In the genomic region with DNA sequence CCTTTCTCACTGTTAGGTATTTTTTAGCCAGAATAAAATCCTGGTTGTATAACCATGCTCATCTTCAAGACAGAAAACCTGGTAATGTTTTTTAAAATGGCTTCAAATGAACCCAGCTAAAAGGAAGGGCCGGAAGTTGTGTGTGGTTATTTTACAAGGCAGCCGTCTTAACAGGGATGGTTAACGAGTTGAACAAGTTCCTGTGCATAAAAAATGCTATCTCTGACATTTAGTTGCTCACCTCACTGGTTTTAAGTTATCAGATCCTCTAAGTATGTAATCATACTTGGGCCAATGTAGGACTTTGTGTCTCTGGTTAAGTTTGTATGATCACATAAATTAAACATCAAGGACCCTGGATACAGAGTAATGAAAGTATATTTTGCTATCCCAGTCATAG, we compare ENCODE assay signal across 7 cellular contexts. TPM values are rescaled to one million over a fixed set of nuclear protein-coding genes. Genes with fewer than 3 reads are reported as not detected.
DNase-seq lines count a peak whose midpoint lies in the region; ATAC-seq and TF ChIP-seq lines count a peak whose summit lies in the region.

No MANE protein-coding gene starts in this region.

- in situ Hi-C loops in Panc1 (cut with HindIII; ENCODE audit: low pct_unique_long_range_greater_than_20kb, low sequenced_read_pairs) = no loop called here

- POLR2A ChIA-PET in Panc1 (lab: Charles Lee) = no interaction called here

- intact Hi-C loops in Panc1 (cut with micrococcal nuclease; ENCODE audit: unreplicated experiment) = no loop called here

- peaks cover 9% of the 10 kb centered on the region for H3K4me1 ChIP-seq in Panc1 (ENCODE audit: control insufficient read depth, insufficient read depth, low read length)
- H3K4me1 ChIP-seq in mononuclear cell (ENCODE audit: insufficient read depth, low read length) = peaks cover 16% of the 10 kb centered on the region

- peak overlapping the region; percentile 97 for H3K27ac ChIP-seq in Panc1 (ENCODE audit: low read length)

- no TSS peak for BruUV-seq in Panc1 (replicated peaks; lab: Mats Ljungman, UMichigan)

- no peaks in the 10 kb centered on the region for H3K27me3 ChIP-seq in Panc1 (ENCODE audit: control insufficient read depth, insufficient read depth, low read length)
- H3K27me3 ChIP-seq in mononuclear cell (ENCODE audit: insufficient read depth, low read length) = no peaks in the 10 kb centered on the region

- H3K9me3 ChIP-seq in Panc1 (ENCODE audit: control insufficient read depth, insufficient read depth, low read depth, low read length) (no peaks in the 10 kb centered on the region), mononuclear cell (ENCODE audit: low read depth, low read length) (no peaks in the 10 kb centered on the region)

- no peaks in the 10 kb centered on the region; the same call in 1 of the 2 replicates for H3K36me3 ChIP-seq in Panc1 (ENCODE audit: control insufficient read depth, insufficient read depth, low read length)

- no peak for DNase-seq in HFF-Myc (ENCODE audit: extremely low read depth, low read depth)
- DNase-seq in Panc1 (ENCODE audit: low read depth, low spot score) = peak; percentile 17
- DNase-seq in astrocyte of the hippocampus (ENCODE audit: low read depth, low spot score) = peak; percentile 25
- DNase-seq in HK-2 (ENCODE audit: unreplicated experiment) = no peak
- DNase-seq in ecto neural progenitor cell (ENCODE audit: low spot score) = no peak

- CTCF ChIA-PET in Panc1 (lab: Charles Lee) = no interaction called here

- peak; percentile 22 for ATAC-seq in GM18498 (IDR thresholded peaks at IDR 0.05; ENCODE audit: unreplicated experiment)
- ATAC-seq in Panc1 = no peak

- TF ChIP-seq CTCF in HFF-Myc (IDR thresholded peaks at IDR 0.05; ENCODE audit: low read depth, low read length, missing control alignments) = no peak
- no peak for TF ChIP-seq CTCF in Panc1 (IDR thresholded peaks at IDR 0.05)

- peak overlapping the region; percentile 65 for H3K4me3 ChIP-seq in HFF-Myc (replicated peaks; ENCODE audit: low read depth, low read length)
- H3K4me3 ChIP-seq in Panc1 (ENCODE audit: low read depth in 2 of 2, low read length in 2 of 2) = peak overlapping the region; percentile 79 to 90; a peak in 3 of 4 replicates
- peak overlapping the region; percentile 82 for H3K4me3 ChIP-seq in mononuclear cell (ENCODE audit: low read length)

RNA-seq across cellular contexts. Expression of gene ATP11B, which starts 2.1 kb away (rescaled TPM):
- total RNA-seq in Panc1 (2021; ENCODE audit: unreplicated experiment) (108 TPM), mononuclear cell (165 TPM)
- 29.4 TPM for polyA plus RNA-seq in Panc1 (2012; ENCODE audit: insufficient read length)

Comparison
In these comparisons a context has a peak if more than half of its experiments do, and no peak if none do; other contexts are left out.
1. DNase-seq: peak in Panc1 (single experiment) and astrocyte of the hippocampus (single experiment); none in HFF-Myc (single experiment), HK-2 (single experiment) and ecto neural progenitor cell (single experiment).
2. Peak in every context shown above with its lines, with median percentiles within 50 percentile points of each other: H3K4me3 ChIP-seq.